10 cellular contexts compared by ENCODE assay signal in genomic region chr9:98108540-98109031, GRCh38. TPM values are rescaled to one million over a fixed set of nuclear protein-coding genes. Genes with fewer than 3 reads are reported as not detected.
DNase-seq lines count a peak whose midpoint lies in the region; ATAC-seq lines count a peak whose summit lies in the region.
"Had no signal": no experiment of that assay in that cellular context is flagged by ENCODE, and none has a peak within 500 bp of the region (broad histone marks: within the 10 kb centered on the region; RNA-seq: fewer than 3 reads in every experiment).

No MANE protein-coding gene starts in this region.

- H3K9me2 ChIP-seq in GM23248 (ENCODE audit: insufficient read depth): no peaks in the 10 kb centered on the region

- no peak overlapping the region for H3K4me2 ChIP-seq in GM23248 (ENCODE audit: unreplicated experiment)
- H3K4me2 ChIP-seq: A549 had no signal

- in situ Hi-C loops in GM23248 (cut with MboI): no loop called here

- intact Hi-C loops in posterior vena cava (cut with DNase I): no loop called here

- CTCF ChIA-PET in T-cell (lab: Charles Lee): interaction anchor here (0.6 to 2.7 kb wide), 5 partner anchors 10 to 125 kb away, joined by 3 to 19 read pairs (median 5); partner anchors contain the start of genes ANP32B (in 1 of the 2), NANS (in 1 of the 2) and TRIM14 (in 1 of the 2)

- H4K20me1 ChIP-seq in GM23248 (ENCODE audit: insufficient read depth): no peaks in the 10 kb centered on the region

- H3K36me3 Mint-ChIP-seq in T-cell: peaks cover 59% of the 10 kb centered on the region

- H3K4me1 Mint-ChIP-seq in T-cell: peaks cover 84 to 87% (median 86%) of the 10 kb centered on the region in 3 donors

- H3K36me3 ChIP-seq in GM23248 (ENCODE audit: low read depth): no peaks in the 10 kb centered on the region

- no peaks in the 10 kb centered on the region for H3K9me3 Mint-ChIP-seq in T-cell

- no peak overlapping the region for H3K27ac ChIP-seq in GM23248
- H3K27ac ChIP-seq: A549 had no signal

- no peaks in the 10 kb centered on the region for H3F3A ChIP-seq in GM23248 (ENCODE audit: insufficient read depth)

- H2AFZ ChIP-seq in GM23248: no peak overlapping the region

- no peaks in the 10 kb centered on the region for H3K79me2 ChIP-seq in GM23248 (ENCODE audit: insufficient read depth)

- H3K4me3 Mint-ChIP-seq in T-cell: peak overlapping the region; percentile 11 to 60 (median 51)

- no peak for DNase-seq in activated CD4-positive, CD25-positive, alpha-beta regulatory T cell treated with anti-CD3 and anti-CD28 coated beads, Interleukin-2, amount 50 U/mL, for 72 hours
- DNase-seq in T-cell (peak in 24 of 34 experiments; percentile 16 to 53 (median 33)), posterior vena cava (ENCODE audit: low spot score) (peak; percentile 53), mucosa of gallbladder (ENCODE audit: low spot score) (no peak), NCI-H524 treated with DMSO at 0.1 percent for 48 hours (lab: John Stamatoyannopoulos, UW) (no peak), GM23248 (no peak)

- peak; percentile 86 to 92 for ATAC-seq in activated CD4-positive, CD25-positive, alpha-beta regulatory T cell treated with anti-CD3 and anti-CD28 coated beads, Interleukin-2, amount 50 U/mL, for 24 hours
- ATAC-seq in HG02852 (IDR thresholded peaks at IDR 0.05; ENCODE audit: unreplicated experiment) (peak; percentile 79), T-cell (replicated peaks in 1 of 4) (peak; percentile 89 to 96 (median 94))
- ATAC-seq: A549, Panc1 had no signal

- no peak overlapping the region for H3K4me3 ChIP-seq in GM23248
- H3K4me3 ChIP-seq: A549 had no signal

- no peaks in the 10 kb centered on the region for H3K27me3 ChIP-seq in GM23248 (replicated peaks; ENCODE audit: insufficient read depth)

- H3K27me3 Mint-ChIP-seq in T-cell: no peaks in the 10 kb centered on the region

- POLR2A ChIA-PET in T-cell (lab: Charles Lee): interaction anchor here (0.6 to 1.1 kb wide), 5 partner anchors 10 to 211 kb away, joined by 3 to 7 read pairs (median 4); partner anchors contain the start of gene TRIM14 (in 1 of the 2)

- peak overlapping the region; percentile 95 to 99 for H3K27ac Mint-ChIP-seq in T-cell

- no peaks in the 10 kb centered on the region for H3K4me1 ChIP-seq in GM23248 (ENCODE audit: insufficient read depth)
- H3K4me1 ChIP-seq: A549 had no signal

- 78 to 80% methylated on average over 5 of the region's 5 CpGs for WGBS in GM23248 (ENCODE audit: low coverage in 1 of 2, low lambda C conversion rate in 2 of 2, missing lambda C conversion rate in 2 of 2), 2 experiments

- H3K9ac ChIP-seq in GM23248: no peak overlapping the region

- H3K9me3 ChIP-seq in GM23248 (ENCODE audit: low read depth): no peaks in the 10 kb centered on the region
- H3K9me3 ChIP-seq: A549 had no signal

RNA-seq across cellular contexts. Expression of gene TRIM14, which starts 10.4 kb away (rescaled TPM):
- 10 to 100 TPM; 75.7 to 98.9 (median 85.3) TPM for total RNA-seq in T-cell
- 10 to 100 TPM in 1 of 2 donors, 1 to 10 TPM in 1; 4.9 to 11.8 TPM for total RNA-seq in posterior vena cava
- total RNA-seq in mucosa of gallbladder: 44.4 TPM
- 2.7 and 6.4 TPM in 2 replicates for total RNA-seq in GM23248 (2014; rRNA removed; shearing (Covaris generic))
- polyA plus RNA-seq in GM23248 (2016; fragmentation: Nextera tagmentation; extraction: Ambion mirVana): 7.8 and 8.0 TPM in 2 replicates

RNA-seq across cellular contexts. Expression of gene NANS, which starts 52.1 kb away (rescaled TPM):
- total RNA-seq in T-cell (10 to 100 TPM; 21.7 to 57.5 (median 27.6) TPM), posterior vena cava (10 to 100 TPM; 25.5 to 31.9 TPM), mucosa of gallbladder (69.3 TPM)
- total RNA-seq in GM23248 (2014; rRNA removed; shearing (Covaris generic)): 60.3 and 80.8 TPM in 2 replicates
- 128 and 133 TPM in 2 replicates for polyA plus RNA-seq in GM23248 (2016; fragmentation: Nextera tagmentation; extraction: Ambion mirVana)

Comparison
In these comparisons a context has a peak if more than half of its experiments do, and no peak if none do; other contexts are left out.
1. DNase-seq: peak in T-cell (24 of 34) and posterior vena cava (single experiment); none in activated CD4-positive, CD25-positive, alpha-beta regulatory T cell treated with anti-CD3 and anti-CD28 coated beads, Interleukin-2, amount 50 U/mL, for 72 hours (single experiment), mucosa of gallbladder (single experiment), NCI-H524 treated with DMSO at 0.1 percent for 48 hours (single experiment) and GM23248 (single experiment).
2. Peak in every context shown above with its lines, with median percentiles within 50 percentile points of each other: ATAC-seq.